Comparison of ENCODE assay signal across 1 cellular context in the genomic region with DNA sequence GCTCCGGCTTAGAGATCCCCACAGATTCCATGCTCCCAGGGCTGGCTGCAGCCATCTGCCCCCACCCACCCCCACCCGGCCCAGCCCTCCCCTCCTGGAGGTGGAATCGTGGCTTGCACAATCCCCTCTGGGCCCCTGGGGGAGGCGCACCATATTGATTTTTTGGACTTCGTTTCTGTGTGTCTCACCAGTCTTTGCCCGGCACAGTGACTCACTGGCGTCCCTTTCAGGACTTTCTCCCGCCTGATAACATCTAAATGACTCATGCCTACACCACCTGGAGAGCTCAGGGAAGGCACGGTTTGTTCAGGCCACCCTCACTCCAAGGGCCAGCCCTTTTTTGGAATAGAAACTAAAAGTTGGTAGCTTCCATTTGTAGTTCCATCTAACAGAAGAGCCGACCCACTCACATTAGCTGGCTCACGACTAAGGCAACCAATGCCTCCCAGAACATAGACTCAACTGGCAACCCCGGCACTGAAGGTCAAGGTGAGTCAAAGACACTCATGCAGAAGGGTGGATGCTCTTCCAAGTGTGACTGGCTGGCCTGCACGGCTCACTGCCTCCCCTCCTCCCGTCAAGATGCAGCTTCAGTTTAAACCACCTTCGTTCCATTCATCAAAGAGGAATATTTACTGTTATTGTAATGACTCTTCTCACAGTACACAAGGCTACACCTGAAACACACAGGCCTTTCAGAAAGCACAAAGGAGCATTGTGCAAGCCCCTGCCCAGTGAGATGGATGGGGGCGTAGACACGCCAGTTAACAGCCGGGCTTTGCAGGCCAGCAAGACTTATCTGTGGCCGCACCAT.
TF ChIP-seq lines count a peak whose summit lies in the region.

No MANE protein-coding gene starts in this region.

TF ChIP-seq in HepG2, 621 proteins besides CTCF, POLR2A, EP300 and RAD21 (continued from another document):
- TF ChIP-seq, protein P1, sequence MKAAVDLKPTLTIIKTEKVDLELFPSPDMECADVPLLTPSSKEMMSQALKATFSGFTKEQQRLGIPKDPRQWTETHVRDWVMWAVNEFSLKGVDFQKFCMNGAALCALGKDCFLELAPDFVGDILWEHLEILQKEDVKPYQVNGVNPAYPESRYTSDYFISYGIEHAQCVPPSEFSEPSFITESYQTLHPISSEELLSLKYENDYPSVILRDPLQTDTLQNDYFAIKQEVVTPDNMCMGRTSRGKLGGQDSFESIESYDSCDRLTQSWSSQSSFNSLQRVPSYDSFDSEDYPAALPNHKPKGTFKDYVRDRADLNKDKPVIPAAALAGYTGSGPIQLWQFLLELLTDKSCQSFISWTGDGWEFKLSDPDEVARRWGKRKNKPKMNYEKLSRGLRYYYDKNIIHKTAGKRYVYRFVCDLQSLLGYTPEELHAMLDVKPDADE (CRISPR knock-in tag; IDR thresholded peaks at IDR 0.05) = no peak
- TF ChIP-seq ZNF75D (CRISPR knock-in tag; IDR thresholded peaks at IDR 0.05; ENCODE audit: borderline replicate concordance) (no peak), SRF (IDR thresholded peaks at IDR 0.05; ENCODE audit: low read depth, low read length) (peak; percentile 36; the same call in 1 of the 2 replicates), TCF7L2 (IDR thresholded peaks at IDR 0.05; ENCODE audit: low read depth, low read length) (no peak), MIER3 (CRISPR knock-in tag; IDR thresholded peaks at IDR 0.05; ENCODE audit: borderline replicate concordance) (peak; percentile 74; the same call in 1 of the 2 replicates), MED1 (CRISPR knock-in tag; IDR thresholded peaks at IDR 0.05) (peak; percentile 91), ZNF570 (CRISPR knock-in tag; IDR thresholded peaks at IDR 0.05; ENCODE audit: borderline replicate concordance) (no peak), CEBPG (CRISPR knock-in tag; IDR thresholded peaks at IDR 0.05) (peak; percentile 93), ETV5 (CRISPR knock-in tag; IDR thresholded peaks at IDR 0.05; ENCODE audit: borderline replicate concordance) (peak; percentile 60; the same call in 1 of the 2 replicates), PRPF4 (IDR thresholded peaks at IDR 0.05; ENCODE audit: low read depth, low read length, poor library complexity, severe bottlenecking) (no peak), ZNF264 (CRISPR knock-in tag; IDR thresholded peaks at IDR 0.05) (peak; percentile 68; the same call in 1 of the 2 replicates), ZNF333 (CRISPR knock-in tag; IDR thresholded peaks at IDR 0.05; ENCODE audit: borderline replicate concordance) (no peak), KAT2B (IDR thresholded peaks at IDR 0.05; ENCODE audit: borderline replicate concordance, low read depth, low read length) (peak; percentile 72), FOXM1 (CRISPR knock-in tag; IDR thresholded peaks at IDR 0.05) (no peak), ZNF30 (CRISPR knock-in tag; IDR thresholded peaks at IDR 0.05) (no peak), POLR2G (IDR thresholded peaks at IDR 0.05; ENCODE audit: low read depth, low read length) (peak; percentile 80)
- TF ChIP-seq, protein P2, sequence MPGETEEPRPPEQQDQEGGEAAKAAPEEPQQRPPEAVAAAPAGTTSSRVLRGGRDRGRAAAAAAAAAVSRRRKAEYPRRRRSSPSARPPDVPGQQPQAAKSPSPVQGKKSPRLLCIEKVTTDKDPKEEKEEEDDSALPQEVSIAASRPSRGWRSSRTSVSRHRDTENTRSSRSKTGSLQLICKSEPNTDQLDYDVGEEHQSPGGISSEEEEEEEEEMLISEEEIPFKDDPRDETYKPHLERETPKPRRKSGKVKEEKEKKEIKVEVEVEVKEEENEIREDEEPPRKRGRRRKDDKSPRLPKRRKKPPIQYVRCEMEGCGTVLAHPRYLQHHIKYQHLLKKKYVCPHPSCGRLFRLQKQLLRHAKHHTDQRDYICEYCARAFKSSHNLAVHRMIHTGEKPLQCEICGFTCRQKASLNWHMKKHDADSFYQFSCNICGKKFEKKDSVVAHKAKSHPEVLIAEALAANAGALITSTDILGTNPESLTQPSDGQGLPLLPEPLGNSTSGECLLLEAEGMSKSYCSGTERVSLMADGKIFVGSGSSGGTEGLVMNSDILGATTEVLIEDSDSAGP (CRISPR knock-in tag; IDR thresholded peaks at IDR 0.05; ENCODE audit: borderline replicate concordance) = peak; percentile 68; the same call in 1 of the 2 replicates
- TF ChIP-seq, protein P3, sequence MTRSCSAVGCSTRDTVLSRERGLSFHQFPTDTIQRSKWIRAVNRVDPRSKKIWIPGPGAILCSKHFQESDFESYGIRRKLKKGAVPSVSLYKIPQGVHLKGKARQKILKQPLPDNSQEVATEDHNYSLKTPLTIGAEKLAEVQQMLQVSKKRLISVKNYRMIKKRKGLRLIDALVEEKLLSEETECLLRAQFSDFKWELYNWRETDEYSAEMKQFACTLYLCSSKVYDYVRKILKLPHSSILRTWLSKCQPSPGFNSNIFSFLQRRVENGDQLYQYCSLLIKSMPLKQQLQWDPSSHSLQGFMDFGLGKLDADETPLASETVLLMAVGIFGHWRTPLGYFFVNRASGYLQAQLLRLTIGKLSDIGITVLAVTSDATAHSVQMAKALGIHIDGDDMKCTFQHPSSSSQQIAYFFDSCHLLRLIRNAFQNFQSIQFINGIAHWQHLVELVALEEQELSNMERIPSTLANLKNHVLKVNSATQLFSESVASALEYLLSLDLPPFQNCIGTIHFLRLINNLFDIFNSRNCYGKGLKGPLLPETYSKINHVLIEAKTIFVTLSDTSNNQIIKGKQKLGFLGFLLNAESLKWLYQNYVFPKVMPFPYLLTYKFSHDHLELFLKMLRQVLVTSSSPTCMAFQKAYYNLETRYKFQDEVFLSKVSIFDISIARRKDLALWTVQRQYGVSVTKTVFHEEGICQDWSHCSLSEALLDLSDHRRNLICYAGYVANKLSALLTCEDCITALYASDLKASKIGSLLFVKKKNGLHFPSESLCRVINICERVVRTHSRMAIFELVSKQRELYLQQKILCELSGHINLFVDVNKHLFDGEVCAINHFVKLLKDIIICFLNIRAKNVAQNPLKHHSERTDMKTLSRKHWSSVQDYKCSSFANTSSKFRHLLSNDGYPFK (CRISPR knock-in tag; IDR thresholded peaks at IDR 0.05; ENCODE audit: borderline replicate concordance) = peak; percentile 53; the same call in 1 of the 2 replicates
